18 cellular contexts compared by ENCODE assay signal in the genomic region with DNA sequence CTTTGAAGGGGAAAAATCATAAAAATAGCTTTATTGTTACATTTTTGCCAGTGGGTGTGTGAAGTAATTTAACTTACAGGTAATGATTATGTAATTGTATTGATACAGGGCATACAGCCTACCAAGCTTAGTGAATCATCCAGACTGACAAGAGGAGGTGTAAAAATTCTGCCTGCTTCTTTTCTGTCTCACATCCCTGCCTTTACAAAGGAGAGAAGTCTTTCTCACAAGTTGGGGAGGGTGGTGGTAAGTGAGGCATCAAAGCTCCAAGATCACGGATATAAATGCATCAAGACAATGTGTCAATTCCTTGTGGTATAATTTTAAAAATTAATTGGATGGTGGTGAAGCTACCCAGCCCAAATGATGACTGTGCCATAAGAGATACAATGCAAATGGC.
"Had no signal": no experiment of that assay in that cellular context is flagged by ENCODE, and none has a peak within 500 bp of the region (broad histone marks: within the 10 kb centered on the region; RNA-seq: fewer than 3 reads in every experiment).

No MANE protein-coding gene starts in this region.

- H3K27me3 ChIP-seq: pancreas, stomach, thyroid gland, vagina had no signal

- H3K36me3 ChIP-seq: lower lobe of right lung, pancreas, stomach, thyroid gland, vagina had no signal

- H3K4me3 ChIP-seq: lower lobe of right lung, pancreas, smooth muscle cell, stomach, thyroid gland, vagina had no signal

- H3K27ac ChIP-seq: lower lobe of right lung, pancreas, stomach, thyroid gland, vagina had no signal

- H3K36me3 Mint-ChIP-seq: naive thymus-derived CD8-positive, alpha-beta T cell had no signal

- H3K9me3 ChIP-seq: lower lobe of right lung, pancreas, stomach, thyroid gland, vagina had no signal

- H3K4me1 ChIP-seq: lower lobe of right lung, vagina had no signal

- H3K27ac Mint-ChIP-seq: effector memory CD8-positive, alpha-beta T cell; naive thymus-derived CD8-positive, alpha-beta T cell; nephron progenitor cell had no signal

- ATAC-seq: effector memory CD8-positive, alpha-beta T cell; left ventricle myocardium superior; lower lobe of right lung; naive thymus-derived CD8-positive, alpha-beta T cell; pancreas; sciatic nerve had no signal

- H3K27me3 Mint-ChIP-seq: effector memory CD8-positive, alpha-beta T cell had no signal

- H3K9me3 Mint-ChIP-seq: effector memory CD8-positive, alpha-beta T cell; naive thymus-derived CD8-positive, alpha-beta T cell; nephron progenitor cell had no signal

- H3K4me1 Mint-ChIP-seq: nephron progenitor cell had no signal

- DNase-seq: cortex of kidney; effector memory CD8-positive, alpha-beta T cell; left ventricle myocardium superior; lower lobe of right lung; naive thymus-derived CD8-positive, alpha-beta T cell; nephron progenitor cell; pancreas; stimulated activated CD4-positive, alpha-beta T cell treated with anti-CD3 and anti-CD28 coated beads, Interleukin-12 subunit alpha, Interleukin-12 subunit beta, amount 100 ng/mL, for 4 hours; stimulated activated CD4-positive, alpha-beta T cell treated with anti-CD3 and anti-CD28 coated beads, Interleukin-1b, Interleukin-23, amount 100 ng/mL, for 48 hours; stimulated activated CD4-positive, alpha-beta T cell treated with anti-CD3 and anti-CD28 coated beads, Interleukin-4, amount 100 ng/mL, for 1 hour; stimulated activated CD8-positive, alpha-beta memory T cell treated with anti-CD3 and anti-CD28 coated beads, Interleukin-4, amount 100 ng/mL, for 48 hours; stimulated activated naive CD4-positive, alpha-beta T cell treated with Interleukin-2 at 50 U/mL for 16 hours; stomach; thyroid gland; trophoblast cell had no signal

- H3K4me3 Mint-ChIP-seq: effector memory CD8-positive, alpha-beta T cell; naive thymus-derived CD8-positive, alpha-beta T cell; nephron progenitor cell had no signal
